Comparison of ENCODE assay signal across 8 cellular contexts in genomic region chr7:36303202-36304098, GRCh38.
DNase-seq lines count a peak whose midpoint lies in the region; ATAC-seq lines count a peak whose summit lies in the region.

No MANE protein-coding gene starts in this region.

- H3K4me3 ChIP-seq in mesodermal cell (ENCODE audit: extremely low read depth, insufficient read depth, low read length, poor library complexity, severe bottlenecking), result no peak overlapping the region

- H3K9me3 ChIP-seq in mesodermal cell (ENCODE audit: control insufficient read depth, low read length), result no peaks in the 10 kb centered on the region
- H3K9me3 ChIP-seq in T-helper 17 cell (ENCODE audit: control insufficient read depth, low read length, poor library complexity, severe bottlenecking), result no peaks in the 10 kb centered on the region

- peaks cover 2% of the 10 kb centered on the region for H3K36me3 Mint-ChIP-seq in T-helper 17 cell (ENCODE audit: low read depth)

- H3K4me1 ChIP-seq in mesodermal cell (ENCODE audit: control insufficient read depth, insufficient read depth, low read length, poor library complexity, severe bottlenecking), result peaks cover 31% of the 10 kb centered on the region

- no peaks in the 10 kb centered on the region for H3K27me3 Mint-ChIP-seq in T-helper 17 cell

- DNase-seq in GM04503 (ENCODE audit: low read depth) (peak; percentile 95), NCI-H2227 treated with DMSO at 0.1 percent for 48 hours (lab: John Stamatoyannopoulos, UW) (peak; percentile 5), dermis blood vessel endothelial cell (peak; percentile 76), T-helper 17 cell (no peak)

- no peaks in the 10 kb centered on the region for H3K36me3 ChIP-seq in mesodermal cell (ENCODE audit: control insufficient read depth, insufficient read depth, low read length)

- WGBS in mesodermal cell (ENCODE audit: insufficient coverage in 2 of 2), 2 experiments, result 87 to 89% methylated on average over 6 to 7 of the region's 8 CpGs

- H3K27ac Mint-ChIP-seq in T-helper 17 cell, result no peak overlapping the region

- H3K27ac ChIP-seq in mesodermal cell (ENCODE audit: low read depth, low read length, severe bottlenecking), result peak overlapping the region; percentile 74

- ATAC-seq in GM19397 (IDR thresholded peaks at IDR 0.05; ENCODE audit: unreplicated experiment), result no peak
- ATAC-seq in T-helper 17 cell, result no peak
- ATAC-seq in GM21526 (IDR thresholded peaks at IDR 0.05; ENCODE audit: low FRiP score, unreplicated experiment), result no peak
- no peak for ATAC-seq in HG03139 (IDR thresholded peaks at IDR 0.05; ENCODE audit: unreplicated experiment)

- H3K4me1 Mint-ChIP-seq in T-helper 17 cell, result peaks cover 5% of the 10 kb centered on the region

- H3K4me3 Mint-ChIP-seq in T-helper 17 cell, result no peak overlapping the region

Comparison
In these comparisons a context has a peak if more than half of its experiments do, and no peak if none do; other contexts are left out.
1. DNase-seq: peak in GM04503 (single experiment), NCI-H2227 treated with DMSO at 0.1 percent for 48 hours (single experiment) and dermis blood vessel endothelial cell (single experiment); none in T-helper 17 cell (0 of 3).